ENCODE assay signal across 29 cellular contexts in the genomic region with DNA sequence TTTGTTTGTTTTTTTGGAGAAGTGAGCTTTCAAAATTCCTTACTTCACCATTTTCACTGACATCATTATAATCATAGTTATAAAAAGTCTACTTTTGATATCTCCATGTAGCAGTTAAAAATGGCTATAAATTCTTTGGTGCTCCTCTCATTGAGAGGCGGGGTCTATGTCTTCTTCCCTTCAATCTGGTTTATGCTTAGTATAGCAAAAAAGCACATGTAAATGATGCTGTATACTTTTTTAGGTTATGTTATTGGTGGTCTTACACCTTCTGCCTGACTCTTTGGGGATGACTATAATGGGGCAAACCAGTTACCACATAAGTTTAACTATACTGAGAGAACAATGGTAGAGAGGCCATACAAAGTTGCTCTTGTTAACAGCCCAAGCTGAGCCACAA.
"Had no signal": no experiment of that assay in that cellular context is flagged by ENCODE, and none has a peak within 500 bp of the region (broad histone marks: within the 10 kb centered on the region; RNA-seq: fewer than 3 reads in every experiment).

No MANE protein-coding gene starts in this region.

- H3K36me3 ChIP-seq: colonic mucosa, esophagus muscularis mucosa, esophagus squamous epithelium, gastrocnemius medialis, gastroesophageal sphincter, heart left ventricle, heart right ventricle had no signal

- H3K27me3 ChIP-seq: colonic mucosa, esophagus muscularis mucosa, esophagus squamous epithelium, foreskin keratinocyte, gastrocnemius medialis, gastroesophageal sphincter, heart left ventricle, heart right ventricle had no signal

- H3K4me3 Mint-ChIP-seq: dendritic cell treated with granulocyte-macrophage colony-stimulating factor and Interleukin-4, amounts not matched to agents 40 ng/mL and 50 ng/mL, for 4 days; effector memory CD8-positive, alpha-beta T cell; endodermal cell had no signal

- H3K27me3 Mint-ChIP-seq: dendritic cell treated with granulocyte-macrophage colony-stimulating factor and Interleukin-4, amounts not matched to agents 40 ng/mL and 50 ng/mL, for 4 days had no signal

- ATAC-seq: effector memory CD8-positive, alpha-beta T cell; esophagus mucosa; foreskin keratinocyte; gastrocnemius medialis; gastroesophageal sphincter; heart left ventricle; heart right ventricle had no signal

- FAIRE-seq: colon, endometrium, endothelial cell of umbilical vein, frontal cortex had no signal

- H3K4me3 ChIP-seq: colonic mucosa, coronary artery, dorsolateral prefrontal cortex, esophagus muscularis mucosa, esophagus squamous epithelium, gastrocnemius medialis, gastroesophageal sphincter, heart left ventricle, heart right ventricle had no signal

- H3K27ac ChIP-seq: colonic mucosa, coronary artery, dorsolateral prefrontal cortex, epithelial cell of prostate, esophagus muscularis mucosa, esophagus squamous epithelium, foreskin keratinocyte, gastrocnemius medialis, gastroesophageal sphincter, heart left ventricle, heart right ventricle had no signal

- H3K4me1 Mint-ChIP-seq: endodermal cell had no signal

- DNase-seq: colonic mucosa; cortex of kidney; dermis blood vessel endothelial cell; dorsolateral prefrontal cortex; effector CD4-positive, alpha-beta T cell; effector CD8-positive, alpha-beta T cell; effector memory CD4-positive, alpha-beta T cell; effector memory CD8-positive, alpha-beta T cell; endodermal cell; erythroblast; esophagus squamous epithelium; foreskin fibroblast; foreskin keratinocyte; foreskin melanocyte; gastrocnemius medialis; glutamatergic neuron; head of caudate nucleus; heart left ventricle; heart right ventricle had no signal

- H3K27ac Mint-ChIP-seq: dendritic cell treated with granulocyte-macrophage colony-stimulating factor and Interleukin-4, amounts not matched to agents 40 ng/mL and 50 ng/mL, for 4 days; effector memory CD8-positive, alpha-beta T cell; endodermal cell had no signal

- H3K4me1 ChIP-seq: colonic mucosa, esophagus muscularis mucosa, esophagus squamous epithelium, foreskin keratinocyte, gastrocnemius medialis, gastroesophageal sphincter, heart left ventricle, heart right ventricle had no signal

- H3K9me3 ChIP-seq: colonic mucosa, gastrocnemius medialis had no signal
